Comparison of ENCODE assay signal across 27 cellular contexts in genomic region chr6:51968265-51968664, GRCh38.
DNase-seq lines count a peak whose midpoint lies in the region; ATAC-seq, FAIRE-seq and TF ChIP-seq lines count a peak whose summit lies in the region.
"Had no signal": no experiment of that assay in that cellular context is flagged by ENCODE, and none has a peak within 500 bp of the region (broad histone marks: within the 10 kb centered on the region; RNA-seq: fewer than 3 reads in every experiment).

No MANE protein-coding gene starts in this region.

- TF ChIP-seq EP300 in A549 (IDR thresholded peaks at IDR 0.05) (no peak), H1 (IDR thresholded peaks at IDR 0.05; ENCODE audit: borderline replicate concordance in 1 of 2, low read depth in 2 of 2, low read length in 2 of 2) (no peak)

- peaks cover 5% of the 10 kb centered on the region for H3K27me3 Mint-ChIP-seq in activated T-cell treated with anti-CD3 and anti-CD28 coated beads, Interleukin-2, amount 50 U/mL, for 4 hours (ENCODE audit: low read depth)

- intact Hi-C loops in heart right ventricle (cut with DNase I), result loop anchor here in 2 of 10 donors (10.0 kb wide), 2 partner anchors 113 to 1153 kb away; partner anchors contain the start of gene TFAP2B (in 2 of the 2)

- H3K27ac ChIP-seq in A549, result no peak overlapping the region
- H3K27ac ChIP-seq in H1 (ENCODE audit: low read depth, low read length), result no peak overlapping the region
- no peak overlapping the region for H3K27ac ChIP-seq in heart right ventricle
- H3K27ac ChIP-seq: 22Rv1; BLaER1 treated with 17β-estradiol and CSF1 and Interleukin-3, amounts not matched to agents 10 nM and 100 nM had no signal

- no peak overlapping the region for H3K18ac ChIP-seq in H1 (ENCODE audit: extremely low read depth, low read length)

- H3K36me3 ChIP-seq in H1 (ENCODE audit: control insufficient read depth in 2 of 4, insufficient read depth in 4 of 4, low read length in 3 of 4) (no peaks in the 10 kb centered on the region), heart right ventricle (no peaks in the 10 kb centered on the region)
- H3K36me3 ChIP-seq: BE2C; BLaER1 treated with 17β-estradiol and CSF1 and Interleukin-3, amounts not matched to agents 10 nM and 100 nM; HAP-1 had no signal

- H3K4me1 ChIP-seq in A549 (no peaks in the 10 kb centered on the region), H1 (replicated peaks in 1 of 4; ENCODE audit: control insufficient read depth in 3 of 4, insufficient read depth in 4 of 4, low read length in 3 of 4) (no peaks in the 10 kb centered on the region), heart right ventricle (no peaks in the 10 kb centered on the region)
- H3K4me1 ChIP-seq: HAP-1 had no signal

- CTCF ChIA-PET in A549 (lab: Yijun Ruan, JAX), result no interaction called here
- CTCF ChIA-PET in H1 (lab: Charles Lee; ENCODE audit: partially characterized antibody), result interaction anchor here (0.6 to 2.0 kb wide), 5 partner anchors 9 to 399 kb away, joined by 3 to 10 read pairs (median 3); no protein-coding TSS in a partner anchor

- no peak overlapping the region for H4K8ac ChIP-seq in H1 (ENCODE audit: extremely low read depth, insufficient read depth, low read length)

- H3K79me1 ChIP-seq in H1 (ENCODE audit: low read depth, low read length), result no peaks in the 10 kb centered on the region

- no peak overlapping the region for H4K5ac ChIP-seq in H1 (ENCODE audit: insufficient read length, low read depth, low read length)

- TF ChIP-seq RAD21 in A549 (conservative IDR thresholded peaks at IDR 0.05 in 1 of 2, IDR thresholded peaks at IDR 0.05 in 1 of 2) (no peak), H1 (IDR thresholded peaks at IDR 0.05 in 1 of 2, conservative IDR thresholded peaks at IDR 0.05 in 1 of 2; ENCODE audit: low read depth in 2 of 2, low read length in 2 of 2) (no peak)

- H4K91ac ChIP-seq in H1 (replicated peaks; ENCODE audit: insufficient read length, low read length), result no peak overlapping the region

- no peak overlapping the region for H3K4me3 Mint-ChIP-seq in activated T-cell treated with anti-CD3 and anti-CD28 coated beads, Interleukin-2, amount 50 U/mL, for 4 hours
- H3K4me3 Mint-ChIP-seq: CD14-positive monocyte; CD4-positive, alpha-beta T cell; CD8-positive, alpha-beta memory T cell; GM23338; HFFc6 had no signal

- H2BK12ac ChIP-seq in H1 (ENCODE audit: low read depth, low read length), result no peak overlapping the region

- H3K23ac ChIP-seq in H1 (ENCODE audit: insufficient read length), result no peak overlapping the region

- H3K4me2 ChIP-seq in A549 (no peak overlapping the region), H1 (ENCODE audit: insufficient read depth in 1 of 2, low read depth in 2 of 2, low read length in 2 of 2) (no peak overlapping the region)
- H3K4me2 ChIP-seq: BLaER1 treated with 17β-estradiol and CSF1 and Interleukin-3, amounts not matched to agents 10 nM and 100 nM; GM23338 had no signal

- H3K14ac ChIP-seq in H1 (ENCODE audit: insufficient read length), result no peak overlapping the region

- H2BK120ac ChIP-seq in H1 (replicated peaks; ENCODE audit: low read depth, low read length), result no peak overlapping the region

- H2BK20ac ChIP-seq in H1 (ENCODE audit: low read length), result no peak overlapping the region

- H3K56ac ChIP-seq in H1 (replicated peaks; ENCODE audit: insufficient read length, low read depth, low read length), result no peak overlapping the region

- H3K23me2 ChIP-seq in H1 (ENCODE audit: low read depth, low read length), result no peaks in the 10 kb centered on the region

- DNase-seq in NCI-H1105 treated with DMSO at 0.1 percent for 48 hours (lab: John Stamatoyannopoulos, UW) (peak; percentile 19), NCI-H1105 (lab: John Stamatoyannopoulos, UW) (no peak), A549 (ENCODE audit: low read depth in 1 of 2, low spot score in 1 of 2) (no peak), NCI-H69 (lab: John Stamatoyannopoulos, UW) (peak; percentile 73), H1 (ENCODE audit: low read depth in 1 of 2, low spot score in 2 of 2) (no peak), heart right ventricle (no peak)
- no peak for DNase-seq in activated T-cell treated with anti-CD3 and anti-CD28 coated beads, Interleukin-2, amount 50 U/mL, for 4 hours
- DNase-seq: ACHN; AML-193; BE2C; Calu3; CD4-positive, alpha-beta T cell; CD8-positive, alpha-beta memory T cell; DMS53; DMS79 treated with DMSO at 0.1 percent for 48 hours; GF-D8; HFFc6 had no signal

- no peak overlapping the region for H2BK5ac ChIP-seq in H1 (ENCODE audit: low read depth, low read length)

- H3K9me3 Mint-ChIP-seq in activated T-cell treated with anti-CD3 and anti-CD28 coated beads, Interleukin-2, amount 50 U/mL, for 4 hours, result no peaks in the 10 kb centered on the region
- H3K9me3 Mint-ChIP-seq: CD14-positive monocyte; CD4-positive, alpha-beta T cell; CD8-positive, alpha-beta memory T cell; GM23338; HFFc6 had no signal

- H3K9me3 ChIP-seq in A549 (no peaks in the 10 kb centered on the region), H1 (ENCODE audit: insufficient read depth in 2 of 2, low read depth in 1 of 2, low read length in 1 of 2) (no peaks in the 10 kb centered on the region; a peak in 1 of 4 replicates), heart right ventricle (peaks cover 0 to 10% (median 0%) of the 10 kb centered on the region in 11 donors)
- H3K9me3 ChIP-seq: BE2C; BLaER1 treated with 17β-estradiol and CSF1 and Interleukin-3, amounts not matched to agents 10 nM and 100 nM; HAP-1 had no signal

- TF ChIP-seq POLR2A in A549 (IDR thresholded peaks at IDR 0.05; ENCODE audit: low read length), result no peak
- no peak for TF ChIP-seq POLR2A in H1 (IDR thresholded peaks at IDR 0.05; ENCODE audit: control extremely low read depth in 1 of 2, low read depth in 2 of 2, low read length in 2 of 2)

- ATAC-seq in A549 (no peak), HG02981 (IDR thresholded peaks at IDR 0.05; ENCODE audit: unreplicated experiment) (no peak), heart right ventricle (no peak)
- no peak for ATAC-seq in activated T-cell treated with anti-CD3 and anti-CD28 coated beads, Interleukin-2, amount 50 U/mL, for 4 hours
- ATAC-seq: GM23338 had no signal

- no peak overlapping the region for H2AFZ ChIP-seq in H1 (ENCODE audit: low read length)
- H2AFZ ChIP-seq: GM23338 had no signal

- H3K9ac ChIP-seq in H1 (replicated peaks in 1 of 4; ENCODE audit: extremely low read depth in 1 of 4, low read depth in 3 of 4, low read length in 3 of 4), result no peak overlapping the region
- H3K9ac ChIP-seq: BLaER1 treated with 17β-estradiol and CSF1 and Interleukin-3, amounts not matched to agents 10 nM and 100 nM had no signal

- H3K27me3 ChIP-seq in H1 (replicated peaks in 1 of 4; ENCODE audit: control insufficient read depth in 3 of 4, extremely low read depth in 1 of 4, insufficient read depth in 3 of 4, low read length in 3 of 4) (no peaks in the 10 kb centered on the region), heart right ventricle (peaks cover 0 to 20% (median 4%) of the 10 kb centered on the region in 7 donors)
- H3K27me3 ChIP-seq: BE2C; BLaER1 treated with 17β-estradiol and CSF1 and Interleukin-3, amounts not matched to agents 10 nM and 100 nM had no signal

- H2AK5ac ChIP-seq in H1 (ENCODE audit: low read depth, low read length), result no peak overlapping the region

- WGBS in A549 (ENCODE audit: missing lambda C conversion rate), result 7% methylated on average over 2 of the region's 2 CpGs
- WGBS in H1 (ENCODE audit: extremely low coverage in 1 of 2, insufficient coverage in 1 of 2, insufficient read length in 1 of 2, insufficient replicate concordance in 2 of 2, low coverage in 1 of 2, low lambda C conversion rate in 2 of 2, missing lambda C conversion rate in 1 of 2), 2 experiments, result 93% methylated on average over 2 of the region's 2 CpGs; no CpG with 5 or more reads in 1 of the 2 experiments
- 74 to 84% methylated on average over 2 of the region's 2 CpGs for WGBS in heart right ventricle, 2 donors

- H4K20me1 ChIP-seq in H1 (replicated peaks in 1 of 2; ENCODE audit: control insufficient read depth in 1 of 2, insufficient read depth in 2 of 2, low read length in 2 of 2), result no peaks in the 10 kb centered on the region
- H4K20me1 ChIP-seq: BLaER1 treated with 17β-estradiol and CSF1 and Interleukin-3, amounts not matched to agents 10 nM and 100 nM had no signal

- no peaks in the 10 kb centered on the region for H3K79me2 ChIP-seq in H1 (ENCODE audit: control insufficient read depth in 1 of 2, insufficient read depth in 2 of 2, low read length in 2 of 2)

- FAIRE-seq in A549 (lab: Jason Lieb, UNC) (no peak), H1 (lab: Jason Lieb, UNC) (no peak)
- FAIRE-seq: A204.1, GM12891, GM18507, H54 had no signal

- no peak overlapping the region for H2BK15ac ChIP-seq in H1 (ENCODE audit: low read length)

- H3K4ac ChIP-seq in H1 (replicated peaks; ENCODE audit: insufficient read length, low read depth, low read length), result no peak overlapping the region

- TF ChIP-seq CTCF in A549 (IDR thresholded peaks at IDR 0.05) (no peak), H1 (IDR thresholded peaks at IDR 0.05; ENCODE audit: control extremely low read depth in 1 of 3, insufficient read depth in 1 of 3, low read depth in 1 of 3, low read length in 3 of 3) (no peak), heart right ventricle (IDR thresholded peaks at IDR 0.05) (no peak)

- H3K4me3 ChIP-seq in A549 (no peak overlapping the region), H1 (ENCODE audit: extremely low read depth in 1 of 4, insufficient read depth in 2 of 4, low read depth in 3 of 4, low read length in 4 of 4) (no peak overlapping the region), heart right ventricle (no peak overlapping the region)
- H3K4me3 ChIP-seq: BLaER1 treated with 17β-estradiol and CSF1 and Interleukin-3, amounts not matched to agents 10 nM and 100 nM; GM23338; HAP-1 had no signal

- H3K36me3 Mint-ChIP-seq in activated T-cell treated with anti-CD3 and anti-CD28 coated beads, Interleukin-2, amount 50 U/mL, for 4 hours (ENCODE audit: insufficient read depth), result no peaks in the 10 kb centered on the region
- H3K36me3 Mint-ChIP-seq: CD14-positive monocyte; CD8-positive, alpha-beta memory T cell had no signal

- POLR2A ChIA-PET in A549 (lab: Yijun Ruan, JAX), result no interaction called here
- POLR2A ChIA-PET in H1 (lab: Charles Lee; ENCODE audit: partially characterized antibody), result no interaction called here

- H3K4me1 Mint-ChIP-seq in activated T-cell treated with anti-CD3 and anti-CD28 coated beads, Interleukin-2, amount 50 U/mL, for 4 hours (ENCODE audit: low read depth), result no peaks in the 10 kb centered on the region
- H3K4me1 Mint-ChIP-seq: CD14-positive monocyte; CD8-positive, alpha-beta memory T cell; GM23338 had no signal

TF ChIP-seq in A549, 52 proteins besides CTCF, POLR2A, EP300 and RAD21:
- TF ChIP-seq FOXS1 (CRISPR knock-in tag; IDR thresholded peaks at IDR 0.05) (no peak), MAFK (IDR thresholded peaks at IDR 0.05; ENCODE audit: partially characterized antibody) (peak; percentile 82)

Comparison
In these comparisons a context has a peak if more than half of its experiments do, and no peak if none do; other contexts are left out.
1. DNase-seq: peak in NCI-H1105 treated with DMSO at 0.1 percent for 48 hours (single experiment) and NCI-H69 (single experiment); none in NCI-H1105 (single experiment), A549 (0 of 2), H1 (0 of 2), activated T-cell treated with anti-CD3 and anti-CD28 coated beads, Interleukin-2, amount 50 U/mL, for 4 hours (single experiment) and heart right ventricle (0 of 2).